ENCODE assay signal across 20 cellular contexts in genomic region chr7:44533301-44534055, GRCh38. TPM values are rescaled to one million over a fixed set of nuclear protein-coding genes. Genes with fewer than 3 reads are reported as not detected.
DNase-seq lines count a peak whose midpoint lies in the region; ATAC-seq, FAIRE-seq and TF ChIP-seq lines count a peak whose summit lies in the region.
"Had no signal": no experiment of that assay in that cellular context is flagged by ENCODE, and none has a peak within 500 bp of the region (broad histone marks: within the 10 kb centered on the region; RNA-seq: fewer than 3 reads in every experiment).

No MANE protein-coding gene starts in this region.

- TF ChIP-seq RAD21 in Ishikawa (IDR thresholded peaks at IDR 0.05; ENCODE audit: low read depth) = no peak

- no peaks in the 10 kb centered on the region for H3K9me3 ChIP-seq in small intestine (ENCODE audit: control insufficient read depth, low read depth)
- H3K9me3 ChIP-seq: colonic mucosa, suprapubic skin had no signal

- H3K4me3 ChIP-seq in choroid plexus epithelial cell (ENCODE audit: low read depth, low read length) = no peak overlapping the region
- no peak overlapping the region for H3K4me3 ChIP-seq in small intestine (ENCODE audit: low read depth in 1 of 2, low read length in 2 of 2)
- H3K4me3 ChIP-seq: colonic mucosa, suprapubic skin had no signal

- FAIRE-seq in small intestine (lab: Jason Lieb, UNC) = no peak
- FAIRE-seq: GM18507 had no signal

- intact Hi-C loops in sciatic nerve (cut with DNase I) = no loop called here

- no peak for TF ChIP-seq CTCF in choroid plexus epithelial cell (conservative IDR thresholded peaks at IDR 0.05; ENCODE audit: low read depth, low read length)

- H3K4me1 ChIP-seq in small intestine (ENCODE audit: control insufficient read depth in 2 of 2, insufficient read depth in 1 of 2, low read depth in 1 of 2, low read length in 1 of 2) = peaks cover 0 to 4% of the 10 kb centered on the region in 2 donors
- H3K4me1 ChIP-seq: colonic mucosa, suprapubic skin had no signal

- H3K27ac ChIP-seq in small intestine (ENCODE audit: low read depth in 1 of 2, low read length in 1 of 2) = no peak overlapping the region
- H3K27ac ChIP-seq: 22Rv1, colonic mucosa, epithelial cell of prostate, suprapubic skin had no signal

- WGBS in small intestine, 3 donors = 80 to 87% (median 80%) methylated on average over 8 of the region's 8 CpGs

- no peaks in the 10 kb centered on the region for H3K27me3 ChIP-seq in small intestine (ENCODE audit: control insufficient read depth in 2 of 2, insufficient read depth in 2 of 2, low read length in 2 of 2)
- H3K27me3 ChIP-seq: colonic mucosa, suprapubic skin had no signal

- TF ChIP-seq EP300 in Ishikawa (IDR thresholded peaks at IDR 0.05; ENCODE audit: borderline replicate concordance) = no peak

- peaks cover 0 to 5% of the 10 kb centered on the region in 2 donors for H3K36me3 ChIP-seq in small intestine (ENCODE audit: control insufficient read depth in 2 of 2, insufficient read depth in 2 of 2, low read length in 2 of 2)
- H3K36me3 ChIP-seq: colonic mucosa, suprapubic skin had no signal

- DNase-seq in NCI-H1417 (lab: John Stamatoyannopoulos, UW) = peak in 2 of 3 experiments; percentile 29 to 52
- no peak for DNase-seq in NCI-H1417 treated with DMSO at 0.1 percent for 48 hours (lab: John Stamatoyannopoulos, UW)
- peak; percentile 29 for DNase-seq in choroid plexus epithelial cell (ENCODE audit: low read depth)
- DNase-seq in sciatic nerve (ENCODE audit: low spot score) = no peak
- no peak for DNase-seq in KG1 (lab: John Stamatoyannopoulos, UW)
- DNase-seq in OCI-M1 (lab: John Stamatoyannopoulos, UW) = no peak
- DNase-seq in small intestine = no peak
- DNase-seq: activated CD8-positive, alpha-beta T cell treated with anti-CD3 and anti-CD28 coated beads, Interleukin-2, amount 10 ng/mL, durations not matched to agents 7 days and 5 days; aorta; CD4-positive, alpha-beta T cell; colonic mucosa; hippocampal formation; naive thymus-derived CD8-positive, alpha-beta T cell; SW 1271 had no signal

- peak; percentile 9 for ATAC-seq in sciatic nerve
- ATAC-seq: activated CD8-positive, alpha-beta T cell treated with anti-CD3 and anti-CD28 coated beads, Interleukin-2, amount 10 ng/mL, durations not matched to agents 7 days and 5 days; left lobe of liver; naive thymus-derived CD8-positive, alpha-beta T cell had no signal

TF ChIP-seq in Ishikawa, 13 proteins besides CTCF, POLR2A, EP300 and RAD21:
- 0 out of 2 replicates have a peak, but pooled peaks have one; percentile 13 for TF ChIP-seq NFIC (IDR thresholded peaks at IDR 0.05)
- TF ChIP-seq, protein P1, sequence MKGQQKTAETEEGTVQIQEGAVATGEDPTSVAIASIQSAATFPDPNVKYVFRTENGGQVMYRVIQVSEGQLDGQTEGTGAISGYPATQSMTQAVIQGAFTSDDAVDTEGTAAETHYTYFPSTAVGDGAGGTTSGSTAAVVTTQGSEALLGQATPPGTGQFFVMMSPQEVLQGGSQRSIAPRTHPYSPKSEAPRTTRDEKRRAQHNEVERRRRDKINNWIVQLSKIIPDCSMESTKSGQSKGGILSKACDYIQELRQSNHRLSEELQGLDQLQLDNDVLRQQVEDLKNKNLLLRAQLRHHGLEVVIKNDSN (IDR thresholded peaks at IDR 0.05) = no peak
- no peak for TF ChIP-seq CEBPB (IDR thresholded peaks at IDR 0.05)
- no peak for TF ChIP-seq MAX (IDR thresholded peaks at IDR 0.05)

RNA-seq across cellular contexts. Expression of gene NPC1L1, which starts 7.7 kb away (rescaled TPM):
- 0.45 TPM for total RNA-seq in sciatic nerve
- 100 to 1,000 TPM in 1 of 3 donors, 10 to 100 TPM in 2; 39.9 to 108 (median 42.7) TPM for polyA plus RNA-seq in small intestine
- total RNA-seq: activated CD8-positive, alpha-beta T cell treated with anti-CD3 and anti-CD28 coated beads, Interleukin-2, amount 10 ng/mL, durations not matched to agents 7 days and 5 days had no signal
- polyA plus RNA-seq: naive thymus-derived CD8-positive, alpha-beta T cell had no signal

RNA-seq across cellular contexts. Expression of gene DDX56, which starts 40.2 kb away (rescaled TPM):
- 58.4 TPM for total RNA-seq in sciatic nerve
- polyA plus RNA-seq in small intestine = 100 to 1,000 TPM in 2 of 3 donors, 10 to 100 TPM in 1; 62.2 to 359 (median 336) TPM

RNA-seq across cellular contexts. Expression of gene NUDCD3, which starts 43.0 kb away (rescaled TPM):
- 101 TPM for total RNA-seq in sciatic nerve
- 10 to 100 TPM; 13.4 to 35.5 (median 15.7) TPM for polyA plus RNA-seq in small intestine

RNA-seq across cellular contexts. Expression of gene TMED4, which starts 48.6 kb away (rescaled TPM):
- 67.9 TPM for total RNA-seq in sciatic nerve
- 10 to 100 TPM; 64.8 to 83.9 (median 76.2) TPM for polyA plus RNA-seq in small intestine

Comparison
In these comparisons a context has a peak if more than half of its experiments do, and no peak if none do; other contexts are left out.
1. DNase-seq: peak in NCI-H1417 (2 of 3) and choroid plexus epithelial cell (single experiment); none in NCI-H1417 treated with DMSO at 0.1 percent for 48 hours (single experiment), sciatic nerve (single experiment), KG1 (single experiment), OCI-M1 (single experiment) and small intestine (single experiment).